1 cellular context compared by ENCODE assay signal in the genomic region with DNA sequence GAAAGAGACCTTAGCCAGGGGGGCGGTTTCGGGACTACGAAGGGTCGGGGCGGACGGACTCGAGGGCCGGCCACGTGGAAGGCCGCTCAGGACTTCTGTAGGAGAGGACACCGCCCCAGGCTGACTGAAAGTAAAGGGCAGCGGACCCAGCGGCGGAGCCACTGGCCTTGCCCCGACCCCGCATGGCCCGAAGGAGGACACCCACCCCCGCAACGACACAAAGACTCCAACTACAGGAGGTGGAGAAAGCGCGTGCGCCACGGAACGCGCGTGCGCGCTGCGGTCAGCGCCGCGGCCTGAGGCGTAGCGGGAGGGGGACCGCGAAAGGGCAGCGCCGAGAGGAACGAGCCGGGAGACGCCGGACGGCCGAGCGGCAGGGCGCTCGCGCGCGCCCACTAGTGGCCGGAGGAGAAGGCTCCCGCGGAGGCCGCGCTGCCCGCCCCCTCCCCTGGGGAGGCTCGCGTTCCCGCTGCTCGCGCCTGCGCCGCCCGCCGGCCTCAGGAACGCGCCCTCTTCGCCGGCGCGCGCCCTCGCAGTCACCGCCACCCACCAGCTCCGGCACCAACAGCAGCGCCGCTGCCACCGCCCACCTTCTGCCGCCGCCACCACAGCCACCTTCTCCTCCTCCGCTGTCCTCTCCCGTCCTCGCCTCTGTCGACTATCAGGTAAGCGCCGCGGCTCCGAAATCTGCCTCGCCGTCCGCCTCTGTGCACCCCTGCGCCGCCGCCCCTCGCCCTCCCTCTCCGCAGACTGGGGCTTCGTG.
TF ChIP-seq lines count a peak whose summit lies in the region.

A gene (plus strand): TSS at position 533 of the 763 bp plus-strand sequence. CDS start 67,784 bp downstream, outside the sequence.

TF ChIP-seq in HepG2, 621 proteins besides CTCF, POLR2A, EP300 and RAD21 (continued from another document and continues in another):
- TF ChIP-seq, protein P1, sequence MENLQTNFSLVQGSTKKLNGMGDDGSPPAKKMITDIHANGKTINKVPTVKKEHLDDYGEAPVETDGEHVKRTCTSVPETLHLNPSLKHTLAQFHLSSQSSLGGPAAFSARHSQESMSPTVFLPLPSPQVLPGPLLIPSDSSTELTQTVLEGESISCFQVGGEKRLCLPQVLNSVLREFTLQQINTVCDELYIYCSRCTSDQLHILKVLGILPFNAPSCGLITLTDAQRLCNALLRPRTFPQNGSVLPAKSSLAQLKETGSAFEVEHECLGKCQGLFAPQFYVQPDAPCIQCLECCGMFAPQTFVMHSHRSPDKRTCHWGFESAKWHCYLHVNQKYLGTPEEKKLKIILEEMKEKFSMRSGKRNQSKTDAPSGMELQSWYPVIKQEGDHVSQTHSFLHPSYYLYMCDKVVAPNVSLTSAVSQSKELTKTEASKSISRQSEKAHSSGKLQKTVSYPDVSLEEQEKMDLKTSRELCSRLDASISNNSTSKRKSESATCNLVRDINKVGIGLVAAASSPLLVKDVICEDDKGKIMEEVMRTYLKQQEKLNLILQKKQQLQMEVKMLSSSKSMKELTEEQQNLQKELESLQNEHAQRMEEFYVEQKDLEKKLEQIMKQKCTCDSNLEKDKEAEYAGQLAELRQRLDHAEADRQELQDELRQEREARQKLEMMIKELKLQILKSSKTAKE (CRISPR knock-in tag; IDR thresholded peaks at IDR 0.05; ENCODE audit: borderline replicate concordance): no peak
- TF ChIP-seq ZNF232 (CRISPR knock-in tag; IDR thresholded peaks at IDR 0.05; ENCODE audit: borderline replicate concordance) (no peak), JARID2 (CRISPR knock-in tag; IDR thresholded peaks at IDR 0.05; ENCODE audit: insufficient replicate concordance) (no peak), ZNF547 (CRISPR knock-in tag; IDR thresholded peaks at IDR 0.05) (peak; percentile 66; the same call in 1 of the 2 replicates), ZNF790 (CRISPR knock-in tag; IDR thresholded peaks at IDR 0.05; ENCODE audit: borderline replicate concordance) (0 out of 2 replicates have a peak, but pooled peaks have one; percentile 29), ZNF788 (CRISPR knock-in tag; IDR thresholded peaks at IDR 0.05; ENCODE audit: borderline replicate concordance) (no peak), ZNF431 (CRISPR knock-in tag; IDR thresholded peaks at IDR 0.05; ENCODE audit: borderline replicate concordance, low read depth) (peak; percentile 35; the same call in 1 of the 2 replicates), TCF7 (IDR thresholded peaks at IDR 0.05; ENCODE audit: low read depth) (no peak), ZFP36L2 (CRISPR knock-in tag; IDR thresholded peaks at IDR 0.05) (no peak), ZNF562 (CRISPR knock-in tag; IDR thresholded peaks at IDR 0.05; ENCODE audit: borderline replicate concordance) (no peak), U2AF1 (optimal IDR thresholded peaks at IDR 0.05; ENCODE audit: low read depth, low read length) (no peak), ZNF335 (CRISPR knock-in tag; IDR thresholded peaks at IDR 0.05) (no peak), KDM3A (CRISPR knock-in tag; IDR thresholded peaks at IDR 0.05; ENCODE audit: low read depth) (0 out of 2 replicates have a peak, but pooled peaks have one; percentile 39), KMT2A (CRISPR knock-in tag; IDR thresholded peaks at IDR 0.05) (peak; percentile 50; the same call in 1 of the 2 replicates), SMAD9 (CRISPR knock-in tag; IDR thresholded peaks at IDR 0.05) (no peak), ZNF224 (CRISPR knock-in tag; IDR thresholded peaks at IDR 0.05) (no peak), ZSCAN9 (CRISPR knock-in tag; IDR thresholded peaks at IDR 0.05; ENCODE audit: borderline replicate concordance) (no peak; the same call in 1 of the 2 replicates), ZNF879 (CRISPR knock-in tag; IDR thresholded peaks at IDR 0.05) (no peak), ZNF446 (CRISPR knock-in tag; IDR thresholded peaks at IDR 0.05) (no peak), NFYC (CRISPR knock-in tag; IDR thresholded peaks at IDR 0.05) (no peak), MED1 (CRISPR knock-in tag; IDR thresholded peaks at IDR 0.05) (peak; percentile 48), ZNF83 (CRISPR knock-in tag; IDR thresholded peaks at IDR 0.05; ENCODE audit: borderline replicate concordance) (no peak; the same call in 1 of the 2 replicates), NBN (conservative IDR thresholded peaks at IDR 0.05) (no peak), ZNF773 (CRISPR knock-in tag; IDR thresholded peaks at IDR 0.05; ENCODE audit: borderline replicate concordance) (0 out of 2 replicates have a peak, but pooled peaks have one; percentile 37), SAP130 (CRISPR knock-in tag; IDR thresholded peaks at IDR 0.05; ENCODE audit: low read depth) (peak; percentile 72; the same call in 1 of the 2 replicates), JUNB (CRISPR knock-in tag; IDR thresholded peaks at IDR 0.05; ENCODE audit: borderline replicate concordance) (no peak)
- TF ChIP-seq, protein P2, sequence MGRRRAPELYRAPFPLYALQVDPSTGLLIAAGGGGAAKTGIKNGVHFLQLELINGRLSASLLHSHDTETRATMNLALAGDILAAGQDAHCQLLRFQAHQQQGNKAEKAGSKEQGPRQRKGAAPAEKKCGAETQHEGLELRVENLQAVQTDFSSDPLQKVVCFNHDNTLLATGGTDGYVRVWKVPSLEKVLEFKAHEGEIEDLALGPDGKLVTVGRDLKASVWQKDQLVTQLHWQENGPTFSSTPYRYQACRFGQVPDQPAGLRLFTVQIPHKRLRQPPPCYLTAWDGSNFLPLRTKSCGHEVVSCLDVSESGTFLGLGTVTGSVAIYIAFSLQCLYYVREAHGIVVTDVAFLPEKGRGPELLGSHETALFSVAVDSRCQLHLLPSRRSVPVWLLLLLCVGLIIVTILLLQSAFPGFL (CRISPR knock-in tag; IDR thresholded peaks at IDR 0.05): no peak; the same call in 1 of the 2 replicates
- TF ChIP-seq, protein P3, sequence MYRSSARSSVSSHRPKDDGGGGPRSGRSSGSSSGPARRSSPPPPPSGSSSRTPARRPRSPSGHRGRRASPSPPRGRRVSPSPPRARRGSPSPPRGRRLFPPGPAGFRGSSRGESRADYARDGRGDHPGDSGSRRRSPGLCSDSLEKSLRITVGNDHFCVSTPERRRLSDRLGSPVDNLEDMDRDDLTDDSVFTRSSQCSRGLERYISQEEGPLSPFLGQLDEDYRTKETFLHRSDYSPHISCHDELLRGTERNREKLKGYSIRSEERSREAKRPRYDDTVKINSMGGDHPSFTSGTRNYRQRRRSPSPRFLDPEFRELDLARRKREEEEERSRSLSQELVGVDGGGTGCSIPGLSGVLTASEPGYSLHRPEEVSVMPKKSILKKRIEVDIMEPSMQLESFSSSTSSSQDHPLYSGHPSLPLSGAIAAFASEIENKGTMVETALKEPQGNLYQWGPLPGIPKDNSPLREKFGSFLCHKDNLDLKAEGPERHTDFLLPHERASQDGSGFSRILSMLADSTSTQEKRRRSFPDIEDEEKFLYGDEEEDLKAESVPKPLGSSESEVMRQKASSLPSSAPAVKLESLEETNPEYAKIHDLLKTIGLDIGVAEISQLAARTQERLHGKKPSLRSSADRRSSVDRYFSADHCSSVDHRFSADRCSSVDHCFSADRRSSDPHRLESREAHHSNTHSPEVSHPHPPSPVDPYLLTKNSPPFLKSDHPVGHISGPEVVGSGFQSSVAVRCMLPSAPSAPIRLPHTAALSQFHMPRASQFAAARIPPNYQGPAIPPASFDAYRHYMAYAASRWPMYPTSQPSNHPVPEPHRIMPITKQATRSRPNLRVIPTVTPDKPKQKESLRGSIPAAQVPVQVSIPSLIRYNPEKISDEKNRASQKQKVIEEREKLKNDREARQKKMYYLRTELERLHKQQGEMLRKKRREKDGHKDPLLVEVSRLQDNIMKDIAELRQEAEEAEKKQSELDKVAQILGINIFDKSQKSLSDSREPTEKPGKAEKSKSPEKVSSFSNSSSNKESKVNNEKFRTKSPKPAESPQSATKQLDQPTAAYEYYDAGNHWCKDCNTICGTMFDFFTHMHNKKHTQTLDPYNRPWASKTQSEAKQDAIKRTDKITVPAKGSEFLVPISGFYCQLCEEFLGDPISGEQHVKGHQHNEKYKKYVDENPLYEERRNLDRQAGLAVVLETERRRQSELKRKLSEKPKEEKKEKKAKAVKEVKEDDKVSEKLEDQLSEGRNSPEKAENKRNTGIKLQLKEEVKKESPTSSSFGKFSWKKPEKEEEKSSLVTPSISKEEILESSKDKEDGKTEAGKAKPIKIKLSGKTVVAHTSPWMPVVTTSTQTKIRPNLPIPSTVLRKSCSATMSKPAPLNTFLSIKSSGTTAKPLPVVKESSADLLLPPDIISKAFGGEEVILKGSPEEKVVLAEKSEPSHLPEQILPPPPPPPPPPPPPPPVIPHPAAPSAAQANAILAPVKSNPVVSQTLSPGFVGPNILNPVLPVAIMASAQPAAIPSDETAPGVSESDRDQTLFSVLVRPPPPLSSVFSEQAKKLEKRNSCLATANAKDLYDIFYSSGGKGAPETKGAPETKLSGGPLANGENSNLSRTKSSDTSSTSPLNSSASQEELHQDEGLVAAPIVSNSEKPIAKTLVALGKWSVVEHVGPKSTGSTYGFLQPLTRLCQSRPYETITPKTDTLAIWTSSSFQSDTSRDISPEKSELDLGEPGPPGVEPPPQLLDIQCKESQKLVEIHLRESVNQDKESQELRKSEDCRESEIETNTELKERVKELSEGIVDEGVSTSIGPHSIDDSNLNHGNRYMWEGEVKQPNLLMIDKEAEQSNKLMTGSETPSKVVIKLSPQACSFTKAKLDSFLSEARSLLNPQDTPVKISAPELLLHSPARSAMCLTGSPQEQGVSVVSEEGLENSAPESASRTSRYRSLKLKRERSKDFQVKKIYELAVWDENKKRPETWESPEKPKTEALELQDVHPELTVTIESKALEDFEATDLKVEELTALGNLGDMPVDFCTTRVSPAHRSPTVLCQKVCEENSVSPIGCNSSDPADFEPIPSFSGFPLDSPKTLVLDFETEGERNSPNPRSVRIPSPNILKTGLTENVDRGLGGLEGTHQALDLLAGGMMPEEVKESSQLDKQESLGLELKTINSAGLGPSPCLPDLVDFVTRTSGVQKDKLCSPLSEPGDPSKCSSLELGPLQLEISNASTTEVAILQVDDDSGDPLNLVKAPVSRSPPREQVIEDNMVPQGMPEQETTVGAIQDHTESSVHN (CRISPR knock-in tag; IDR thresholded peaks at IDR 0.05): no peak
- TF ChIP-seq, protein P4, sequence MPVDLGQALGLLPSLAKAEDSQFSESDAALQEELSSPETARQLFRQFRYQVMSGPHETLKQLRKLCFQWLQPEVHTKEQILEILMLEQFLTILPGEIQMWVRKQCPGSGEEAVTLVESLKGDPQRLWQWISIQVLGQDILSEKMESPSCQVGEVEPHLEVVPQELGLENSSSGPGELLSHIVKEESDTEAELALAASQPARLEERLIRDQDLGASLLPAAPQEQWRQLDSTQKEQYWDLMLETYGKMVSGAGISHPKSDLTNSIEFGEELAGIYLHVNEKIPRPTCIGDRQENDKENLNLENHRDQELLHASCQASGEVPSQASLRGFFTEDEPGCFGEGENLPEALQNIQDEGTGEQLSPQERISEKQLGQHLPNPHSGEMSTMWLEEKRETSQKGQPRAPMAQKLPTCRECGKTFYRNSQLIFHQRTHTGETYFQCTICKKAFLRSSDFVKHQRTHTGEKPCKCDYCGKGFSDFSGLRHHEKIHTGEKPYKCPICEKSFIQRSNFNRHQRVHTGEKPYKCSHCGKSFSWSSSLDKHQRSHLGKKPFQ (CRISPR knock-in tag; IDR thresholded peaks at IDR 0.05; ENCODE audit: insufficient replicate concordance): peak; percentile 37
- TF ChIP-seq, protein P5, sequence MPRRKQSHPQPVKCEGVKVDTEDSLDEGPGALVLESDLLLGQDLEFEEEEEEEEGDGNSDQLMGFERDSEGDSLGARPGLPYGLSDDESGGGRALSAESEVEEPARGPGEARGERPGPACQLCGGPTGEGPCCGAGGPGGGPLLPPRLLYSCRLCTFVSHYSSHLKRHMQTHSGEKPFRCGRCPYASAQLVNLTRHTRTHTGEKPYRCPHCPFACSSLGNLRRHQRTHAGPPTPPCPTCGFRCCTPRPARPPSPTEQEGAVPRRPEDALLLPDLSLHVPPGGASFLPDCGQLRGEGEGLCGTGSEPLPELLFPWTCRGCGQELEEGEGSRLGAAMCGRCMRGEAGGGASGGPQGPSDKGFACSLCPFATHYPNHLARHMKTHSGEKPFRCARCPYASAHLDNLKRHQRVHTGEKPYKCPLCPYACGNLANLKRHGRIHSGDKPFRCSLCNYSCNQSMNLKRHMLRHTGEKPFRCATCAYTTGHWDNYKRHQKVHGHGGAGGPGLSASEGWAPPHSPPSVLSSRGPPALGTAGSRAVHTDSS (CRISPR knock-in tag; conservative IDR thresholded peaks at IDR 0.05): no peak
- TF ChIP-seq, protein P6, sequence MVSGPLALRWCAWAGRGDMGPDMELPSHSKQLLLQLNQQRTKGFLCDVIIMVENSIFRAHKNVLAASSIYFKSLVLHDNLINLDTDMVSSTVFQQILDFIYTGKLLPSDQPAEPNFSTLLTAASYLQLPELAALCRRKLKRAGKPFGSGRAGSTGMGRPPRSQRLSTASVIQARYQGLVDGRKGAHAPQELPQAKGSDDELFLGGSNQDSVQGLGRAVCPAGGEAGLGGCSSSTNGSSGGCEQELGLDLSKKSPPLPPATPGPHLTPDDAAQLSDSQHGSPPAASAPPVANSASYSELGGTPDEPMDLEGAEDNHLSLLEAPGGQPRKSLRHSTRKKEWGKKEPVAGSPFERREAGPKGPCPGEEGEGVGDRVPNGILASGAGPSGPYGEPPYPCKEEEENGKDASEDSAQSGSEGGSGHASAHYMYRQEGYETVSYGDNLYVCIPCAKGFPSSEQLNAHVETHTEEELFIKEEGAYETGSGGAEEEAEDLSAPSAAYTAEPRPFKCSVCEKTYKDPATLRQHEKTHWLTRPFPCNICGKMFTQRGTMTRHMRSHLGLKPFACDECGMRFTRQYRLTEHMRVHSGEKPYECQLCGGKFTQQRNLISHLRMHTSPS (CRISPR knock-in tag; IDR thresholded peaks at IDR 0.05; ENCODE audit: low read depth): no peak
- TF ChIP-seq, protein P7, sequence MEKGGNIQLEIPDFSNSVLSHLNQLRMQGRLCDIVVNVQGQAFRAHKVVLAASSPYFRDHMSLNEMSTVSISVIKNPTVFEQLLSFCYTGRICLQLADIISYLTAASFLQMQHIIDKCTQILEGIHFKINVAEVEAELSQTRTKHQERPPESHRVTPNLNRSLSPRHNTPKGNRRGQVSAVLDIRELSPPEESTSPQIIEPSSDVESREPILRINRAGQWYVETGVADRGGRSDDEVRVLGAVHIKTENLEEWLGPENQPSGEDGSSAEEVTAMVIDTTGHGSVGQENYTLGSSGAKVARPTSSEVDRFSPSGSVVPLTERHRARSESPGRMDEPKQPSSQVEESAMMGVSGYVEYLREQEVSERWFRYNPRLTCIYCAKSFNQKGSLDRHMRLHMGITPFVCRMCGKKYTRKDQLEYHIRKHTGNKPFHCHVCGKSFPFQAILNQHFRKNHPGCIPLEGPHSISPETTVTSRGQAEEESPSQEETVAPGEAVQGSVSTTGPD (CRISPR knock-in tag; IDR thresholded peaks at IDR 0.05): no peak
- TF ChIP-seq, protein P8, sequence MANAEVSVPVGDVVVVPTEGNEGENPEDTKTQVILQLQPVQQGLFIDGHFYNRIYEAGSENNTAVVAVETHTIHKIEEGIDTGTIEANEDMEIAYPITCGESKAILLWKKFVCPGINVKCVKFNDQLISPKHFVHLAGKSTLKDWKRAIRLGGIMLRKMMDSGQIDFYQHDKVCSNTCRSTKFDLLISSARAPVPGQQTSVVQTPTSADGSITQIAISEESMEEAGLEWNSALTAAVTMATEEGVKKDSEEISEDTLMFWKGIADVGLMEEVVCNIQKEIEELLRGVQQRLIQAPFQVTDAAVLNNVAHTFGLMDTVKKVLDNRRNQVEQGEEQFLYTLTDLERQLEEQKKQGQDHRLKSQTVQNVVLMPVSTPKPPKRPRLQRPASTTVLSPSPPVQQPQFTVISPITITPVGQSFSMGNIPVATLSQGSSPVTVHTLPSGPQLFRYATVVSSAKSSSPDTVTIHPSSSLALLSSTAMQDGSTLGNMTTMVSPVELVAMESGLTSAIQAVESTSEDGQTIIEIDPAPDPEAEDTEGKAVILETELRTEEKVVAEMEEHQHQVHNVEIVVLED (CRISPR knock-in tag; IDR thresholded peaks at IDR 0.05; ENCODE audit: borderline replicate concordance): peak; percentile 76
